In the genomic region with DNA sequence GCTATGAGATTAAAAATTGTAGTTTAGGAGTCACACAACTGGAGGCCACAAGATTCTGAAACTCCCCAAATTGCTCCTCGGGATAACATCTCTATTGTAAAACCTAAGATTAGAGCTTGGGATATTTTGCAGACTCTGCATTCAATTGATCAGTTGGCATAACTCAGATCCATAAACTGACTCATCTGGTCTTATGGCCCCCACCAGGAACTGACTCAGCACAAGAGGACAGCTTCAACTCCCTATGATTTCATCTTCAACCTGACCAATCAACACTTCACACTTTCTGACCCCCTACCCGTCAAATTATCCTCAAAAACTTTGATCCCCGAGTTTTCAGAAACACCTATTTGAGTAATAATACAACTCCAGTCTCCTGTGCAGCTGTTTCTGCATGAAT, we compare ENCODE assay signal across 32 cellular contexts.
"Had no signal": no experiment of that assay in that cellular context is flagged by ENCODE, and none has a peak within 500 bp of the region (broad histone marks: within the 10 kb centered on the region; RNA-seq: fewer than 3 reads in every experiment).

No MANE protein-coding gene starts in this region.

- FAIRE-seq: colon had no signal

- H3K27me3 ChIP-seq: adrenal gland, body of pancreas, esophagus squamous epithelium, foreskin keratinocyte, gastrocnemius medialis, heart left ventricle had no signal

- DNase-seq: activated B cell treated with CpG ODN at 0.5 μM for 24 hours; activated CD4-positive, alpha-beta T cell treated with anti-CD3 and anti-CD28 coated beads for 48 hours; activated CD4-positive, alpha-beta T cell treated with anti-CD3 and anti-CD28 coated beads, Interleukin-2, amount 50 U/mL, for 1 hour; activated CD4-positive, alpha-beta T cell treated with anti-CD3 and anti-CD28 coated beads, Interleukin-2, amount 50 U/mL, for 48 hours; activated CD8-positive, alpha-beta memory T cell treated with anti-CD3 and anti-CD28 coated beads for 24 hours; activated CD8-positive, alpha-beta T cell treated with anti-CD3 and anti-CD28 coated beads for 36 hours; activated effector memory CD4-positive, alpha-beta T cell treated with Interleukin-2 at 50 U/mL for 16 hours; activated gamma-delta T cell treated with Interleukin-2 at 50 U/mL for 16 hours; activated naive CD4-positive, alpha-beta T cell treated with anti-CD3 and anti-CD28 coated beads, Interleukin-2, amount 50 U/mL, for 16 hours; activated naive CD4-positive, alpha-beta T cell treated with Interleukin-2 at 50 U/mL for 16 hours; activated T-cell treated with anti-CD3 and anti-CD28 coated beads, Interleukin-2, amount 50 U/mL, for 4 hours; adrenal gland; amygdala; aorta; body of pancreas; caudate nucleus; cortex of kidney; dermis blood vessel endothelial cell; effector CD4-positive, alpha-beta T cell; effector memory CD8-positive, alpha-beta T cell; esophagus squamous epithelium; foreskin keratinocyte; gastrocnemius medialis; glutamatergic neuron; heart left ventricle; T-helper 17 cell; T1000; WERI-Rb-1 had no signal

- H3K4me3 ChIP-seq: adrenal gland, body of pancreas, esophagus squamous epithelium, gastrocnemius medialis, heart left ventricle had no signal

- H3K36me3 ChIP-seq: adrenal gland, esophagus squamous epithelium, gastrocnemius medialis, heart left ventricle, WERI-Rb-1 had no signal

- H3K9me3 ChIP-seq: adrenal gland, body of pancreas, esophagus squamous epithelium, gastrocnemius medialis had no signal

- ATAC-seq: activated CD4-positive, CD25-positive, alpha-beta regulatory T cell treated with anti-CD3 and anti-CD28 coated beads, Interleukin-2, amount 50 U/mL, for 24 hours; activated CD8-positive, alpha-beta T cell treated with anti-CD3 and anti-CD28 coated beads for 36 hours; activated T-cell treated with anti-CD3 and anti-CD28 coated beads, Interleukin-2, amount 50 U/mL, for 4 hours; activated T-helper 17 cell treated with anti-CD3 and anti-CD28 coated beads, Interleukin-2, amount 50 U/mL, for 72 hours; body of pancreas; effector memory CD8-positive, alpha-beta T cell; foreskin keratinocyte; gastrocnemius medialis; heart left ventricle; T-helper 17 cell had no signal

- H3K27ac ChIP-seq: adrenal gland, body of pancreas, epithelial cell of prostate, esophagus squamous epithelium, foreskin keratinocyte, gastrocnemius medialis, heart left ventricle, WERI-Rb-1 had no signal

- H3K4me1 ChIP-seq: adrenal gland, body of pancreas, esophagus squamous epithelium, foreskin keratinocyte, gastrocnemius medialis, heart left ventricle had no signal
